Comparison of ENCODE assay signal across 8 cellular contexts in the genomic region with DNA sequence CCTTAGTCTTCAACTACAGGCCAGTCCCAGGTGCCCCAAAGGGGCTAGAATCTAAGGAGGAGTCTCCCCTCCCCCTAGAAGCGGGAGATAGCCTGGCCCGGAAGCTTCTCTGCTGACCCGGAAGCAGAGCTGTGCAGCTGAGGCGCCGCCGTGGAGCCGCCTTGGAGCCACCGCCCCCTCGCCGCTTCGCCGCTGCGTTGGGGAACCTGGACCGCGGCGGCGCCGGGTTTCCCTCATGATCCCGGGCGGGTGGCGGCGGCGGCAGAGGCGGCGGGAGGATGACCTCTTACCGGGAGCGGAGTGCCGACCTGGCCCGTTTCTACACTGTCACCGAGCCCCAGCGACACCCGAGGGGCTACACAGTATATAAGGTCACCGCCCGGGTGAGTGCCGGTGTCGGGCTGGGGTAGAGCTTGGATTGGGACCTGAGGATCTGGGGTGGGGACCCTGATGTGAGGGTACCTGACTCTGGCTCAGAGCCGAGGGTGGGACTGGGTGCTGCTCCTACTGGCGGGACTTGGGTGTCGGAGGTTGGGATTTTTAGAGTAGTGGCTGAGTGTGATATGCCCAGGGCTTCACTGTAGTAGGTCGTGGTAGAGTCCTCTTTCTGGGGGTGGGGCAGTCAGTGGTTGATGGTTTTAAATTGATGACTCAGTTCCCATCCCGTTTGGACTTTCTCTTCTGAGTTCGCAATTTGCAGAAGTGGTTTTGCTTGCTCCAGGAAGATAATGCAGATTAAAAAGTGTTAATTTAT. TPM values are rescaled to one million over a fixed set of nuclear protein-coding genes. Genes with fewer than 3 reads are reported as not detected.
A peak's percentile ranks its signal among the peaks of the same experiment; 100 is the strongest.
DNase-seq lines count a peak whose midpoint lies in the region; ATAC-seq and TF ChIP-seq lines count a peak whose summit lies in the region.

TSS of gene RPS6KC1 (plus strand) at position 115 of the 754 bp plus-strand sequence. CDS start at position 279, 164 bp downstream.

- peaks cover 12% of the 10 kb centered on the region for H3K9me3 Mint-ChIP-seq in chondrocyte (ENCODE audit: low read depth)

- peak; percentile 81 to 82 for DNase-seq in AML-193 (lab: John Stamatoyannopoulos, UW)
- DNase-seq in NCI-H446 treated with DMSO at 0.1 percent for 48 hours (lab: John Stamatoyannopoulos, UW), result peak; percentile 74
- DNase-seq in activated CD4-positive, alpha-beta T cell treated with anti-CD3 and anti-CD28 coated beads for 1 hour, result peak; percentile 72
- DNase-seq in chondrocyte (ENCODE audit: low spot score), result no peak
- peak; percentile 86 for DNase-seq in kidney tubule cell (ENCODE audit: low spot score)
- DNase-seq in stimulated activated CD4-positive, alpha-beta T cell treated with anti-CD3 and anti-CD28 coated beads, Interleukin-1b, Interleukin-23, amount 100 ng/mL, for 1 hour (ENCODE audit: low read depth in 2 of 2), result peak; percentile 44 to 60

- peak; percentile 97 for ATAC-seq in GM19035 (IDR thresholded peaks at IDR 0.05; ENCODE audit: unreplicated experiment)
- peak; percentile 98 for ATAC-seq in HG03342 (IDR thresholded peaks at IDR 0.05; ENCODE audit: unreplicated experiment)

- H3K27me3 Mint-ChIP-seq in chondrocyte (ENCODE audit: low read depth), result no peaks in the 10 kb centered on the region

- H3K4me1 Mint-ChIP-seq in chondrocyte (ENCODE audit: low read depth), result peaks cover 39% of the 10 kb centered on the region

- H3K36me3 Mint-ChIP-seq in chondrocyte (ENCODE audit: low read depth), result peaks cover 6% of the 10 kb centered on the region

- H3K27ac Mint-ChIP-seq in chondrocyte (ENCODE audit: unreplicated experiment), result peak within 1 kb of the TSS; percentile 88

- peak; percentile 63 for TF ChIP-seq CTCF in chondrocyte (IDR thresholded peaks at IDR 0.05)

- H3K4me3 Mint-ChIP-seq in chondrocyte (ENCODE audit: unreplicated experiment), result peak within 1 kb of the TSS; percentile 89

RNA-seq across cellular contexts. Expression of gene RPS6KC1, which starts in this region (rescaled TPM):
- total RNA-seq in chondrocyte, result 22.1 to 25.1 TPM (median 22.9 TPM) in 3 replicates
